In the genomic region with DNA sequence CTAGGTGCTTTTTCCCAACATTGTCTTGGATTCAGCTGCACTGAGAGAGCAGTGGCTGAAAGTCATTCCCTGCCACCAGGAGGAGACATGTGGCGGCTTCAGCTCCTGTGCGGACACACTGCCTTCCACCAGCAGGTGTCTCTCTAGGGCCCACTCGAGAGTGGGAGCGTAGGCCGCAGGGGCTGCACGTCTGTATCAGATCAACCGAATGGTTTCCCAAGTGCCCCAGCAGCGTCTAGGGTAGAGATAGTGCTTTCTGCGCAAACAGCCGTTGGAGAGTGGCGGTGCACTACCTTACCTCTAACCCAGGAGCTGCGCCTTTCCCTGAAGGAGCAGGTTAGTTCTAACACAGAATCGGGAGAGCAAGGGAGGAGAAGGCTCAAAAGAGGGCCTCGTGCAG, we compare ENCODE assay signal across 9 cellular contexts. TPM values are rescaled to one million over a fixed set of nuclear protein-coding genes. Genes with fewer than 3 reads are reported as not detected.
DNase-seq lines count a peak whose midpoint lies in the region; ATAC-seq and TF ChIP-seq lines count a peak whose summit lies in the region.
"Had no signal": no experiment of that assay in that cellular context is flagged by ENCODE, and none has a peak within 500 bp of the region (broad histone marks: within the 10 kb centered on the region; RNA-seq: fewer than 3 reads in every experiment).

No MANE protein-coding gene starts in this region.

- no peak overlapping the region for H3K4me3 Mint-ChIP-seq in CD4-positive, alpha-beta T cell
- H3K4me3 Mint-ChIP-seq: IgD-negative memory B cell had no signal

- no peak overlapping the region for H3K27ac ChIP-seq in CD4-positive, alpha-beta T cell (ENCODE audit: low read depth, low read length)
- H3K27ac ChIP-seq in Panc1 (ENCODE audit: low read length) (no peak overlapping the region), heart left ventricle (no peak overlapping the region)

- CTCF ChIA-PET in CD4-positive, alpha-beta T cell (lab: Charles Lee) = interaction anchor here (0.7 kb wide), 1 partner anchor 257 kb away, joined by 3 read pairs; no protein-coding TSS in a partner anchor
- CTCF ChIA-PET in Panc1 (lab: Charles Lee) = interaction anchor here (0.6 to 1.7 kb wide), 16 partner anchors 9 to 411 kb away, joined by 3 to 10 read pairs (median 3); no protein-coding TSS in a partner anchor

- peak; percentile 89 for ATAC-seq in CD4-positive, alpha-beta T cell (ENCODE audit: poor library complexity)
- ATAC-seq in GM21576 (IDR thresholded peaks at IDR 0.05; ENCODE audit: unreplicated experiment) (peak; percentile 82), Panc1 (peak; percentile 95), heart left ventricle (peak; percentile 40 to 88 (median 82)), sciatic nerve (peak; percentile 91), GM18498 (IDR thresholded peaks at IDR 0.05; ENCODE audit: unreplicated experiment) (no peak)

- H3K27ac Mint-ChIP-seq in CD4-positive, alpha-beta T cell = no peak overlapping the region

- 36 to 56% (median 42%) methylated on average over 11 to 14 of the region's 14 CpGs for WGBS in heart left ventricle, 4 donors

- in situ Hi-C loops in Panc1 (cut with HindIII; ENCODE audit: low pct_unique_long_range_greater_than_20kb, low sequenced_read_pairs) = no loop called here

- BruUV-seq in Panc1 (replicated peaks; lab: Mats Ljungman, UMichigan) = no TSS peak

- no peak for TF ChIP-seq POLR2A in heart left ventricle (IDR thresholded peaks at IDR 0.05)

- peak; percentile 18 to 54 (median 38) for DNase-seq in CD4-positive, alpha-beta T cell
- DNase-seq in Panc1 (ENCODE audit: low read depth, low spot score) = peak; percentile 64
- peak; percentile 79 for DNase-seq in activated effector memory CD4-positive, alpha-beta T cell treated with anti-CD3 and anti-CD28 coated beads, Interleukin-2, amount 50 U/mL, for 16 hours
- peak; percentile 58 to 84 (median 66) for DNase-seq in heart left ventricle
- peak; percentile 79 for DNase-seq in sciatic nerve (ENCODE audit: low spot score)
- no peak for DNase-seq in NOMO-1 (lab: John Stamatoyannopoulos, UW; ENCODE audit: unreplicated experiment in 2 of 2)

- H3K27me3 ChIP-seq in CD4-positive, alpha-beta T cell (ENCODE audit: control insufficient read depth, insufficient read depth, low read length) = no peaks in the 10 kb centered on the region
- no peaks in the 10 kb centered on the region for H3K27me3 ChIP-seq in Panc1 (ENCODE audit: control insufficient read depth, insufficient read depth, low read length)
- H3K27me3 ChIP-seq in heart left ventricle = no peaks in the 10 kb centered on the region

- H3K36me3 ChIP-seq in Panc1 (ENCODE audit: control insufficient read depth, insufficient read depth, low read length) = no peaks in the 10 kb centered on the region
- H3K36me3 ChIP-seq in heart left ventricle = peaks cover 0 to 15% (median 0%) of the 10 kb centered on the region in 9 donors

- no peaks in the 10 kb centered on the region for H3K9me3 Mint-ChIP-seq in CD4-positive, alpha-beta T cell

- H3K27me3 Mint-ChIP-seq in CD4-positive, alpha-beta T cell = peaks cover 3% of the 10 kb centered on the region

- H3K4me3 ChIP-seq in Panc1 (ENCODE audit: low read depth in 2 of 2, low read length in 2 of 2) = no peak overlapping the region
- H3K4me3 ChIP-seq in heart left ventricle = no peak overlapping the region

- H3K9me3 ChIP-seq in CD4-positive, alpha-beta T cell (ENCODE audit: control insufficient read depth, low read length) = no peaks in the 10 kb centered on the region
- H3K9me3 ChIP-seq in Panc1 (ENCODE audit: control insufficient read depth, insufficient read depth, low read depth, low read length) (no peaks in the 10 kb centered on the region), heart left ventricle (no peaks in the 10 kb centered on the region)

- POLR2A ChIA-PET in CD4-positive, alpha-beta T cell (lab: Charles Lee) = no interaction called here
- POLR2A ChIA-PET in Panc1 (lab: Charles Lee) = no interaction called here

- TF ChIP-seq CTCF in CD4-positive, alpha-beta T cell (IDR thresholded peaks at IDR 0.05) = peak; percentile 71
- TF ChIP-seq CTCF in Panc1 (IDR thresholded peaks at IDR 0.05) (peak; percentile 100), heart left ventricle (IDR thresholded peaks at IDR 0.05) (peak; percentile 59 to 86 (median 74))

- H3K4me1 ChIP-seq in Panc1 (ENCODE audit: control insufficient read depth, insufficient read depth, low read length) (no peaks in the 10 kb centered on the region), heart left ventricle (peaks cover 0 to 5% (median 0%) of the 10 kb centered on the region in 12 donors)

- H3K36me3 Mint-ChIP-seq in CD4-positive, alpha-beta T cell (ENCODE audit: low read depth) = no peaks in the 10 kb centered on the region
- H3K36me3 Mint-ChIP-seq: IgD-negative memory B cell had no signal

- H3K4me1 Mint-ChIP-seq in CD4-positive, alpha-beta T cell (ENCODE audit: low read depth) = peaks cover 5% of the 10 kb centered on the region

- intact Hi-C loops in CD4-positive, alpha-beta T cell (cut with DNase I, micrococcal nuclease) = loop anchor here (1.0 to 2.0 kb wide), 3 partner anchors 255 to 344 kb away; no protein-coding TSS in a partner anchor
- intact Hi-C loops in Panc1 (cut with micrococcal nuclease; ENCODE audit: unreplicated experiment) = loop anchor here (1.0 to 5.0 kb wide), 2 partner anchors 142 to 256 kb away; no protein-coding TSS in a partner anchor
- intact Hi-C loops in heart left ventricle (cut with DNase I) = loop anchor here in 7 of 10 donors (1.0 to 10.0 kb wide), 5 partner anchors 52 to 255 kb away; partner anchors contain the start of gene RADIL (in 7 of the 7)
- intact Hi-C loops in sciatic nerve (cut with DNase I) = no loop called here

RNA-seq across cellular contexts. Expression of gene PAPOLB, which starts 31.7 kb away (rescaled TPM):
- total RNA-seq in CD4-positive, alpha-beta T cell = not detected
- not detected for total RNA-seq in Panc1 (2021; ENCODE audit: unreplicated experiment)
- not detected for polyA plus RNA-seq in Panc1 (2012; ENCODE audit: insufficient read length)
- total RNA-seq in heart left ventricle = under 1 TPM in 4 of 9 donors, not detected in 5; 0.05 to 0.38 (median 0.09) TPM
- polyA plus RNA-seq in heart left ventricle = under 1 TPM; 0.03 to 0.11 TPM
- 0.98 TPM for total RNA-seq in sciatic nerve
- polyA plus RNA-seq: IgD-negative memory B cell had no signal

RNA-seq across cellular contexts. Expression of gene RADIL, which starts 53.3 kb away (rescaled TPM):
- not detected for total RNA-seq in CD4-positive, alpha-beta T cell
- 1.3 TPM for total RNA-seq in Panc1 (2021; ENCODE audit: unreplicated experiment)
- 0.69 TPM for polyA plus RNA-seq in Panc1 (2012; ENCODE audit: insufficient read length)
- 1 to 10 TPM; 1.1 to 9.0 (median 3.4) TPM for total RNA-seq in heart left ventricle
- polyA plus RNA-seq in heart left ventricle = 1 to 10 TPM; 2.1 to 3.5 TPM
- total RNA-seq in sciatic nerve = 19.8 TPM
- polyA plus RNA-seq: IgD-negative memory B cell had no signal

RNA-seq across cellular contexts. Expression of gene AP5Z1, which starts 54.8 kb away (rescaled TPM):
- 100 to 1,000 TPM in 1 of 2 experiments, 10 to 100 TPM in 1; 93.5 to 102 TPM for total RNA-seq in CD4-positive, alpha-beta T cell
- total RNA-seq in Panc1 (2021; ENCODE audit: unreplicated experiment) = 100.0 TPM
- polyA plus RNA-seq in Panc1 (2012; ENCODE audit: insufficient read length) = 91.5 TPM
- total RNA-seq in heart left ventricle = 10 to 100 TPM in 7 of 9 donors, 1 to 10 TPM in 2; 8.4 to 31.9 (median 12.0) TPM
- polyA plus RNA-seq in heart left ventricle = 10 to 100 TPM; 14.9 to 17.3 TPM
- total RNA-seq in sciatic nerve = 36.2 TPM

Comparison
In these comparisons a context has a peak if more than half of its experiments do, and no peak if none do; other contexts are left out.
1. DNase-seq: peak in CD4-positive, alpha-beta T cell (10 of 10), Panc1 (single experiment), activated effector memory CD4-positive, alpha-beta T cell treated with anti-CD3 and anti-CD28 coated beads, Interleukin-2, amount 50 U/mL, for 16 hours (single experiment), heart left ventricle (5 of 5) and sciatic nerve (single experiment); none in NOMO-1 (0 of 2).
2. Peak in every context shown above with its lines, with median percentiles within 50 percentile points of each other: CTCF ChIP-seq.